ENCODE assay signal across 1 cellular context in the genomic region with DNA sequence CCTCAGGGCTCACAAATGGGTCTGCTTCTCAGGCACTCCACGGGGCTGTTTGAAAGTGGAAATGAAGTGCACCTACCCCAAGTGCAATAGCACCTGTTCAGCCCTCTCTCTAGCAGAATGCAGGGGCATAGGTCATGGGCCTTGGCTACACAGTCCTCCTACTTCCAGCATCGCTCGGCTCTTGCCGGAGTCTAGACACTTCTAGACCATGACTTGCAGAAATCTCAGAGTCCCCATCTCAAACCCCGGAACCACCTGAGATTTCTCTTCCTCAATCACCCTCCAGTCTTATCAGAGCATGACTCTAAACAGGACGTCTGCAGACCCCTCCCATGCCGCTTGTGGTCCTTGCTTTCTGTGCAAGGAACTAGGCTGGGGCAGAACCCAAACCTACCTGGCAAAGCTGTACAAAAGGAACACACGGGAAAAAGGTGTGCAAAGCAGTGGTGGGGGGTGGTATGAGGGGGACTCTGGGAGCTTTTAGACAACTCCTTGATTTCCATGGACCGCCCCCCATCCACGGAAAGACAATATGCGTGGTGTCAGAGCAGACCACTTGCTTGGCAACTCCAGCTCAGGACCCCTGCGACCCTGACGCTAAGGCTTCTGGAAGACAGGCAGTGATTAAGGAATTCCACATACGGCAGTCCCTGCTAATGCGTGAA.
A peak's percentile ranks its signal among the peaks of the same experiment; 100 is the strongest.
TF ChIP-seq lines count a peak whose summit lies in the region.

No MANE protein-coding gene starts in this region.

TF ChIP-seq in A549, 52 proteins besides CTCF, POLR2A, EP300 and RAD21 (continued from another document):
- TF ChIP-seq FOSL2 (IDR thresholded peaks at IDR 0.05) (no peak), FOSL2 (CRISPR knock-in tag; IDR thresholded peaks at IDR 0.05) (no peak), ZFP36 (IDR thresholded peaks at IDR 0.05; ENCODE audit: borderline replicate concordance, partially characterized antibody) (no peak), FOSB (CRISPR knock-in tag; IDR thresholded peaks at IDR 0.05) (no peak), CBX2 (IDR thresholded peaks at IDR 0.05; ENCODE audit: borderline replicate concordance, low read depth) (no peak), MAZ (IDR thresholded peaks at IDR 0.05; ENCODE audit: borderline replicate concordance, low read depth, low read length) (no peak), PHF8 (IDR thresholded peaks at IDR 0.05; ENCODE audit: borderline replicate concordance, low read depth) (no peak), GATA3 (IDR thresholded peaks at IDR 0.05; ENCODE audit: borderline replicate concordance) (no peak), NPAS2 (CRISPR knock-in tag; IDR thresholded peaks at IDR 0.05; ENCODE audit: borderline replicate concordance) (no peak), MAFK (IDR thresholded peaks at IDR 0.05; ENCODE audit: partially characterized antibody) (peak; percentile 21), JUNB (IDR thresholded peaks at IDR 0.05) (no peak), BHLHE40 (IDR thresholded peaks at IDR 0.05; ENCODE audit: low read depth, low read length) (no peak), HOXA7 (CRISPR knock-in tag; IDR thresholded peaks at IDR 0.05) (no peak)
- TF ChIP-seq, protein P1, sequence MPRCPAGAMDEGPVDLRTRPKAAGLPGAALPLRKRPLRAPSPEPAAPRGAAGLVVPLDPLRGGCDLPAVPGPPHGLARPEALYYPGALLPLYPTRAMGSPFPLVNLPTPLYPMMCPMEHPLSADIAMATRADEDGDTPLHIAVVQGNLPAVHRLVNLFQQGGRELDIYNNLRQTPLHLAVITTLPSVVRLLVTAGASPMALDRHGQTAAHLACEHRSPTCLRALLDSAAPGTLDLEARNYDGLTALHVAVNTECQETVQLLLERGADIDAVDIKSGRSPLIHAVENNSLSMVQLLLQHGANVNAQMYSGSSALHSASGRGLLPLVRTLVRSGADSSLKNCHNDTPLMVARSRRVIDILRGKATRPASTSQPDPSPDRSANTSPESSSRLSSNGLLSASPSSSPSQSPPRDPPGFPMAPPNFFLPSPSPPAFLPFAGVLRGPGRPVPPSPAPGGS (IDR thresholded peaks at IDR 0.05) = no peak
TF ChIP-seq in A549: peak in this region for 2.
